Comparison of ENCODE assay signal across 8 cellular contexts in genomic region chr12:32679091-32679909, GRCh38. TPM values are rescaled to one million over a fixed set of nuclear protein-coding genes. Genes with fewer than 3 reads are reported as not detected.
DNase-seq lines count a peak whose midpoint lies in the region; ATAC-seq lines count a peak whose summit lies in the region.

Gene DNM1L (plus strand): TSS chr12:32679301. CDS start chr12:32679364, 63 bp downstream.

- DNase-seq in NCI-H748 (lab: John Stamatoyannopoulos, UW; ENCODE audit: unreplicated experiment) (peak; percentile 96), dedifferentiated amniotic fluid mesenchymal stem cell (ENCODE audit: extremely low spot score) (peak; percentile 91), left lobe of liver (ENCODE audit: low spot score) (peak; percentile 95)
- DNase-seq in activated CD4-positive, alpha-beta T cell treated with anti-CD3 and anti-CD28 coated beads, Interleukin-2, amount 50 U/mL, for 1 hour = peak; percentile 90
- DNase-seq in stimulated activated CD4-positive, alpha-beta T cell treated with anti-CD3 and anti-CD28 coated beads, Interleukin-2, amount 100 ng/mL, for 4 hours (ENCODE audit: low read depth) = peak; percentile 87

- H3K27ac ChIP-seq in BLaER1 treated with 17β-estradiol and CSF1 and Interleukin-3, amounts not matched to agents 10 nM and 100 nM = peak within 1 kb of the TSS; percentile 79 to 96 (median 94)

- H3K9me3 ChIP-seq in BLaER1 treated with 17β-estradiol and CSF1 and Interleukin-3, amounts not matched to agents 10 nM and 100 nM (replicated peaks in 1 of 11) = peaks cover 0 to 4% (median 0%) of the 10 kb centered on the region in 11 experiments; a peak in 5 of 22 replicates

- H3K4me1 ChIP-seq in BLaER1 treated with 17β-estradiol and CSF1 and Interleukin-3, amounts not matched to agents 10 nM and 100 nM = peaks cover 19 to 42% (median 23%) of the 10 kb centered on the region in 10 experiments

- H3K27me3 ChIP-seq in BLaER1 treated with 17β-estradiol and CSF1 and Interleukin-3, amounts not matched to agents 10 nM and 100 nM = no peaks in the 10 kb centered on the region

- peak; percentile 92 for ATAC-seq in GM19351 (IDR thresholded peaks at IDR 0.05; ENCODE audit: unreplicated experiment)
- peak; percentile 93 for ATAC-seq in HG03521 (IDR thresholded peaks at IDR 0.05; ENCODE audit: unreplicated experiment)
- peak; percentile 95 for ATAC-seq in left lobe of liver

- H3K9ac ChIP-seq in BLaER1 treated with 17β-estradiol and CSF1 and Interleukin-3, amounts not matched to agents 10 nM and 100 nM = peak within 1 kb of the TSS; percentile 84 to 98 (median 93)

- H3K4me2 ChIP-seq in BLaER1 treated with 17β-estradiol and CSF1 and Interleukin-3, amounts not matched to agents 10 nM and 100 nM = peak within 1 kb of the TSS; percentile 73 to 86 (median 81)

- H3K36me3 ChIP-seq in BLaER1 treated with 17β-estradiol and CSF1 and Interleukin-3, amounts not matched to agents 10 nM and 100 nM = peaks cover 8 to 26% (median 19%) of the 10 kb centered on the region in 11 experiments; a peak in 20 of 22 replicates

- H4K20me1 ChIP-seq in BLaER1 treated with 17β-estradiol and CSF1 and Interleukin-3, amounts not matched to agents 10 nM and 100 nM = peaks cover 0 to 51% (median 40%) of the 10 kb centered on the region in 11 experiments; a peak in 20 of 22 replicates

- peak within 1 kb of the TSS; percentile 66 to 99 (median 88) for H3K4me3 ChIP-seq in BLaER1 treated with 17β-estradiol and CSF1 and Interleukin-3, amounts not matched to agents 10 nM and 100 nM

RNA-seq across cellular contexts. Expression of gene DNM1L, which starts in this region (rescaled TPM):
- total RNA-seq in left lobe of liver = 14.5 TPM

Comparison
In these comparisons a context has a peak if more than half of its experiments do, and no peak if none do; other contexts are left out.
1. Peak in every context shown above with its lines: DNase-seq, ATAC-seq, H3K4me3 ChIP-seq and H3K27ac ChIP-seq.